8 cellular contexts compared by ENCODE assay signal in the genomic region with DNA sequence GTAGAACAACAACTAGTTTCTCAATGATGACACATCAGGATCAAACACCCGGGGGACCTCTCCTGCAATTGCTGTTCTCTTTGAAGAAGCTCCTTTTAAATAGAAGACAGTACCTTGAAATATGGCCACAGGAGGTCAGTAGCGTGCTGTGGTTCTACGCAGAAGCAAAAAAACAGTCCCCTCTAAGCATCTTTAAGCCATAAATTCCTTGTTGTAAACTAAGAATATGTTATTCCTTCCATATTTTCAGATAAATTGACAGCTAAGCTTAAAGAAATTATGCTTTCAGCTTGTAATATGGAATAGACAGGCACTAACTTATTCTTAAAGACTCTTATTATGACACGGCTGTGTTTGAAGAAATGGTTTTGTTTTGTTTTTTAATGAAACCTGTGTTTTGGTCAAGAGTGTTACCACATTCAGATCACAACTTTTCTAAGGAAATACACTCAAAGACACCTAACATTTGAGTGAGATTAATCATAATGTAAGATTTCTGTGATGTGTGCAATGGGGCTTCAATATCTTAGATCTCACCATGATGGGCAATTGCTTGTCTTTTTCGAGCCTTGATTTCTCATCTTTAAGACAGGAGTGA. TPM values are rescaled to one million over a fixed set of nuclear protein-coding genes. Genes with fewer than 3 reads are reported as not detected.
A peak's percentile ranks its signal among the peaks of the same experiment; 100 is the strongest.
DNase-seq lines count a peak whose midpoint lies in the region; ATAC-seq, FAIRE-seq and TF ChIP-seq lines count a peak whose summit lies in the region.

No MANE protein-coding gene starts in this region.

- H3K36me3 ChIP-seq in adipocyte (ENCODE audit: control insufficient read depth, insufficient read depth, low read length, severe bottlenecking) (no peaks in the 10 kb centered on the region), left ventricle myocardium inferior (no peaks in the 10 kb centered on the region)

- ATAC-seq in HG03460 (IDR thresholded peaks at IDR 0.05; ENCODE audit: unreplicated experiment), result no peak

- intact Hi-C loops in left ventricle myocardium inferior (cut with micrococcal nuclease), result loop anchor here (2.0 to 10.0 kb wide), 3 partner anchors 100 to 550 kb away; no protein-coding TSS in a partner anchor

- H3K27me3 ChIP-seq in adipocyte (replicated peaks; ENCODE audit: control insufficient read depth, insufficient read depth, low read length) (no peaks in the 10 kb centered on the region), left ventricle myocardium inferior (ENCODE audit: low read depth) (no peaks in the 10 kb centered on the region)

- no peak overlapping the region for H3K27ac ChIP-seq in left ventricle myocardium inferior (replicated peaks)

- H3K4me1 ChIP-seq in adipocyte (ENCODE audit: control insufficient read depth, insufficient read depth, low read length) (peaks cover 10% of the 10 kb centered on the region), left ventricle myocardium inferior (peaks cover 19% of the 10 kb centered on the region)

- FAIRE-seq in GM18507 (lab: Jason Lieb, UNC), result peak; percentile 89

- no peak overlapping the region for H3K9ac ChIP-seq in adipocyte (ENCODE audit: low read length)

- peak; percentile 86 for TF ChIP-seq CTCF in left ventricle myocardium inferior (IDR thresholded peaks at IDR 0.05; ENCODE audit: borderline replicate concordance)

- H3K4me3 ChIP-seq in adipocyte (ENCODE audit: low read length), result no peak overlapping the region
- no peak overlapping the region for H3K4me3 ChIP-seq in left ventricle myocardium inferior

- DNase-seq in AG08395 (ENCODE audit: low spot score) (peak; percentile 69), GM18507 (ENCODE audit: extremely low spot score, insufficient read length, low read depth) (no peak), M059J (ENCODE audit: low read depth) (peak; percentile 64), SKM-1 (lab: John Stamatoyannopoulos, UW; ENCODE audit: unreplicated experiment) (peak; percentile 69), adipocyte (ENCODE audit: low read depth) (peak; percentile 88), left ventricle myocardium inferior (peak; percentile 22), retina (peak; percentile 64)

- H3K9me3 ChIP-seq in adipocyte (ENCODE audit: control insufficient read depth, low read length) (no peaks in the 10 kb centered on the region), left ventricle myocardium inferior (replicated peaks) (no peaks in the 10 kb centered on the region)

RNA-seq across cellular contexts. Expression of a gene that starts 49.7 kb away (rescaled TPM):
- total RNA-seq in M059J (2014; rRNA removed; shearing (Covaris generic)), result not detected in 2 replicates
- 10.1 TPM for total RNA-seq in left ventricle myocardium inferior

Comparison
In these comparisons a context has a peak if more than half of its experiments do, and no peak if none do; other contexts are left out.
1. RNA of a gene that starts 49.7 kb away (total RNA-seq): 10.1 TPM in left ventricle myocardium inferior (single experiment); not detected in M059J; every median in the first group is over 10 times any median in the second.